Comparison of ENCODE assay signal across 2 cellular contexts in genomic region chr19:40445006-40445312, GRCh38.
TF ChIP-seq lines count a peak whose summit lies in the region.

No MANE protein-coding gene starts in this region.

TF ChIP-seq in SK-N-SH, 30 proteins besides CTCF, POLR2A, EP300 and RAD21 (continued from another document):
- TF ChIP-seq REST (IDR thresholded peaks at IDR 0.05; ENCODE audit: low read depth, low read length) (no peak), FOXM1 (IDR thresholded peaks at IDR 0.05; ENCODE audit: low read depth) (no peak), USF1 (IDR thresholded peaks at IDR 0.05; ENCODE audit: borderline replicate concordance, low read depth) (no peak), PBX3 (IDR thresholded peaks at IDR 0.05) (no peak), SIN3A (IDR thresholded peaks at IDR 0.05; ENCODE audit: borderline replicate concordance, low read depth, low read length) (no peak), EZH2phosphoT487 (IDR thresholded peaks at IDR 0.05; ENCODE audit: borderline replicate concordance, low read depth) (no peak), POLR2AphosphoS5 (IDR thresholded peaks at IDR 0.05; ENCODE audit: low read depth, low read length) (no peak), NRF1 (IDR thresholded peaks at IDR 0.05; ENCODE audit: low read depth, low read length) (no peak), RCOR1 (IDR thresholded peaks at IDR 0.05; ENCODE audit: low read length) (no peak)

TF ChIP-seq in SK-N-SH treated with all-trans-retinoic acid at 6 μM for 48 hours, 23 proteins besides CTCF, POLR2A, EP300 and RAD21 (continued from another document):
- no peak for TF ChIP-seq CSRNP3 (CRISPR knock-in tag; IDR thresholded peaks at IDR 0.05)
- TF ChIP-seq PPARA (CRISPR knock-in tag; IDR thresholded peaks at IDR 0.05; ENCODE audit: borderline replicate concordance) = no peak
- TF ChIP-seq SNAI2 (CRISPR knock-in tag; IDR thresholded peaks at IDR 0.05) = no peak
- no peak for TF ChIP-seq CREB5 (CRISPR knock-in tag; IDR thresholded peaks at IDR 0.05; ENCODE audit: low read depth)
- no peak for TF ChIP-seq TCF4 (CRISPR knock-in tag; IDR thresholded peaks at IDR 0.05; ENCODE audit: borderline replicate concordance)
